In the genomic region with DNA sequence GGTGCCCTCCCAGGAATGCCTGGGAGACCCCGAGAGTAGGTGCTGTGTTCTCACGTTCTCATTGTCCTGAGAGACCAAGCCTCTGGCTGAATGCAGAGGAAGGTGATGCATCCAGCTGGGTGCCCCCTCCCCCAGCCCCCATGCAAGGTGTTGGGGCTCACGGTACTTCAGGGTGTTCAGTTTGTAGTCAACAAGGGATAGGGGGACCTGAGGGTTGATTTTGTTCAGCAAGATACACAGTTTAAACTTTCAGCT, we compare ENCODE assay signal across 31 cellular contexts.
DNase-seq lines count a peak whose midpoint lies in the region; ATAC-seq and TF ChIP-seq lines count a peak whose summit lies in the region.
"Had no signal": no experiment of that assay in that cellular context is flagged by ENCODE, and none has a peak within 500 bp of the region (broad histone marks: within the 10 kb centered on the region; RNA-seq: fewer than 3 reads in every experiment).

No MANE protein-coding gene starts in this region.

- H3F3A ChIP-seq in DOHH2 (ENCODE audit: control insufficient read depth, insufficient read depth) (no peaks in the 10 kb centered on the region), MM.1S (ENCODE audit: insufficient read depth, low read length) (peaks cover 5% of the 10 kb centered on the region; the same call in 1 of the 2 replicates)

- POLR2A ChIA-PET in CD4-positive, alpha-beta T cell (lab: Charles Lee): no interaction called here

- H3K36me3 ChIP-seq in DOHH2 (ENCODE audit: control insufficient read depth, low read length): no peaks in the 10 kb centered on the region
- no peaks in the 10 kb centered on the region for H3K36me3 ChIP-seq in neuronal stem cell (replicated peaks in 1 of 2; ENCODE audit: control insufficient read depth in 2 of 2, insufficient read depth in 2 of 2, low read length in 2 of 2)
- H3K36me3 ChIP-seq in MM.1S (replicated peaks; ENCODE audit: insufficient read depth, low read length): no peaks in the 10 kb centered on the region
- H3K36me3 ChIP-seq: BE2C had no signal

- H2AFZ ChIP-seq in neuronal stem cell (ENCODE audit: low read length) (no peak overlapping the region), MM.1S (ENCODE audit: low read length) (no peak overlapping the region)

- H3K4me2 ChIP-seq in DOHH2 (ENCODE audit: low read length) (peak overlapping the region; percentile 22), neuronal stem cell (ENCODE audit: insufficient read depth, low read length, poor library complexity, severe bottlenecking) (no peak overlapping the region), MM.1S (ENCODE audit: low read depth, low read length) (no peak overlapping the region)
- H3K4me2 ChIP-seq: KMS-11 had no signal

- intact Hi-C loops in activated T-helper 1 cell treated with anti-CD3 and anti-CD28 coated beads, Interleukin-12 subunit alpha, Interleukin-12 subunit beta, Interleukin-2, Interleukin-4 antibody, amounts not matched to agents 30 ng/mL and 10 ng/mL and 1 ng/mL, durations not matched to agents 14 hours and 24 hours and 36 hours (cut with micrococcal nuclease): no loop called here
- intact Hi-C loops in CD4-positive, alpha-beta T cell (cut with DNase I, micrococcal nuclease): no loop called here

- H4K8ac ChIP-seq in neuronal stem cell (ENCODE audit: low read depth, low read length): no peak overlapping the region

- CTCF ChIA-PET in CD4-positive, alpha-beta T cell (lab: Charles Lee): no interaction called here

- peak overlapping the region; percentile 50 for H3K14ac ChIP-seq in neuronal stem cell (ENCODE audit: low read length)

- H3K18ac ChIP-seq in neuronal stem cell (ENCODE audit: low read length): no peak overlapping the region

- peaks cover 2% of the 10 kb centered on the region for H3K79me1 ChIP-seq in neuronal stem cell (ENCODE audit: low read depth, low read length)

- H2AK5ac ChIP-seq in neuronal stem cell (ENCODE audit: low read depth, low read length): no peak overlapping the region

- no peak overlapping the region for H2BK12ac ChIP-seq in neuronal stem cell (ENCODE audit: low read length)

- H3K4me1 Mint-ChIP-seq in activated T-cell treated with anti-CD3 and anti-CD28 coated beads, Interleukin-2, amount 50 U/mL, for 24 hours (ENCODE audit: low read depth): peaks cover 10% of the 10 kb centered on the region
- peaks cover 8% of the 10 kb centered on the region for H3K4me1 Mint-ChIP-seq in activated T-helper 1 cell treated with anti-CD3 and anti-CD28 coated beads, Interleukin-12 subunit alpha, Interleukin-12 subunit beta, Interleukin-2, Interleukin-4 antibody, amounts not matched to agents 30 ng/mL and 10 ng/mL and 1 ng/mL, durations not matched to agents 14 hours and 24 hours and 36 hours (ENCODE audit: low read depth)
- peaks cover 7% of the 10 kb centered on the region for H3K4me1 Mint-ChIP-seq in CD4-positive, alpha-beta T cell (ENCODE audit: low read depth)

- no peak overlapping the region for H3K23ac ChIP-seq in neuronal stem cell (ENCODE audit: low read depth, low read length, poor library complexity)

- H3K27me3 Mint-ChIP-seq in activated T-cell treated with anti-CD3 and anti-CD28 coated beads, Interleukin-2, amount 50 U/mL, for 24 hours: no peaks in the 10 kb centered on the region
- H3K27me3 Mint-ChIP-seq in activated T-helper 1 cell treated with anti-CD3 and anti-CD28 coated beads, Interleukin-12 subunit alpha, Interleukin-12 subunit beta, Interleukin-2, Interleukin-4 antibody, amounts not matched to agents 30 ng/mL and 10 ng/mL and 1 ng/mL, durations not matched to agents 14 hours and 24 hours and 36 hours (ENCODE audit: insufficient read depth): no peaks in the 10 kb centered on the region
- no peaks in the 10 kb centered on the region for H3K27me3 Mint-ChIP-seq in CD4-positive, alpha-beta T cell
- H3K27me3 Mint-ChIP-seq: CD4-positive, alpha-beta memory T cell had no signal

- H4K91ac ChIP-seq in neuronal stem cell (ENCODE audit: low read depth, low read length, poor library complexity): no peak overlapping the region

- H3K4me1 ChIP-seq in DOHH2 (ENCODE audit: control insufficient read depth, low read length): peaks cover 30% of the 10 kb centered on the region
- peaks cover 0 to 4% of the 10 kb centered on the region in 2 donors for H3K4me1 ChIP-seq in neuronal stem cell (ENCODE audit: control insufficient read depth in 2 of 2, insufficient read depth in 1 of 2, low read depth in 1 of 2, low read length in 2 of 2)
- H3K4me1 ChIP-seq in MM.1S (ENCODE audit: low read length): peaks cover 8% of the 10 kb centered on the region

- no peak overlapping the region for H2BK120ac ChIP-seq in neuronal stem cell (ENCODE audit: low read depth, low read length)

- H3K36me3 Mint-ChIP-seq in activated T-cell treated with anti-CD3 and anti-CD28 coated beads, Interleukin-2, amount 50 U/mL, for 24 hours (ENCODE audit: low read depth): no peaks in the 10 kb centered on the region
- H3K36me3 Mint-ChIP-seq in activated T-helper 1 cell treated with anti-CD3 and anti-CD28 coated beads, Interleukin-12 subunit alpha, Interleukin-12 subunit beta, Interleukin-2, Interleukin-4 antibody, amounts not matched to agents 30 ng/mL and 10 ng/mL and 1 ng/mL, durations not matched to agents 14 hours and 24 hours and 36 hours (ENCODE audit: low read depth): no peaks in the 10 kb centered on the region
- no peaks in the 10 kb centered on the region for H3K36me3 Mint-ChIP-seq in CD4-positive, alpha-beta T cell (ENCODE audit: low read depth)
- H3K36me3 Mint-ChIP-seq: CD4-positive, alpha-beta memory T cell; IgD-negative memory B cell had no signal

- no peak for ATAC-seq in GM21447 (IDR thresholded peaks at IDR 0.05; ENCODE audit: unreplicated experiment)
- ATAC-seq in CD4-positive, alpha-beta T cell (ENCODE audit: poor library complexity): no peak
- ATAC-seq: GM12878 had no signal

- H3K4me3 ChIP-seq in DOHH2 (ENCODE audit: low read length) (no peak overlapping the region), neuronal stem cell (ENCODE audit: low read length in 2 of 2) (no peak overlapping the region), MM.1S (ENCODE audit: low read length) (no peak overlapping the region)
- H3K4me3 ChIP-seq: GM12878 had no signal

- no peak overlapping the region for H3K27ac ChIP-seq in DOHH2 (ENCODE audit: low read depth, low read length)
- no peak overlapping the region for H3K27ac ChIP-seq in neuronal stem cell (replicated peaks; ENCODE audit: low read length)
- H3K27ac ChIP-seq in MM.1S (ENCODE audit: low read length): no peak overlapping the region
- no peak overlapping the region for H3K27ac ChIP-seq in CD4-positive, alpha-beta T cell (ENCODE audit: low read depth, low read length)
- H3K27ac ChIP-seq: KMS-11 had no signal

- H4K20me1 ChIP-seq in DOHH2 (ENCODE audit: control insufficient read depth, insufficient read depth, low read depth, low read length): no peaks in the 10 kb centered on the region
- no peaks in the 10 kb centered on the region for H4K20me1 ChIP-seq in MM.1S (ENCODE audit: insufficient read depth, low read length)

- TF ChIP-seq CTCF in DOHH2 (IDR thresholded peaks at IDR 0.05; ENCODE audit: low read depth, low read length, poor library complexity, severe bottlenecking) (no peak), MM.1S (IDR thresholded peaks at IDR 0.05; ENCODE audit: low read length) (no peak)
- TF ChIP-seq CTCF in CD4-positive, alpha-beta T cell (IDR thresholded peaks at IDR 0.05): no peak

- no peaks in the 10 kb centered on the region for H3K9me3 Mint-ChIP-seq in activated T-cell treated with anti-CD3 and anti-CD28 coated beads, Interleukin-2, amount 50 U/mL, for 24 hours
- no peaks in the 10 kb centered on the region for H3K9me3 Mint-ChIP-seq in activated T-helper 1 cell treated with anti-CD3 and anti-CD28 coated beads, Interleukin-12 subunit alpha, Interleukin-12 subunit beta, Interleukin-2, Interleukin-4 antibody, amounts not matched to agents 30 ng/mL and 10 ng/mL and 1 ng/mL, durations not matched to agents 14 hours and 24 hours and 36 hours
- no peaks in the 10 kb centered on the region for H3K9me3 Mint-ChIP-seq in CD4-positive, alpha-beta T cell
- H3K9me3 Mint-ChIP-seq: IgD-negative memory B cell had no signal

- no peaks in the 10 kb centered on the region for H3K27me3 ChIP-seq in DOHH2 (ENCODE audit: control insufficient read depth, low read length)
- no peaks in the 10 kb centered on the region for H3K27me3 ChIP-seq in neuronal stem cell (ENCODE audit: control insufficient read depth in 3 of 3, insufficient read depth in 3 of 3, low read depth in 1 of 3, low read length in 3 of 3)
- H3K27me3 ChIP-seq in MM.1S (replicated peaks; ENCODE audit: insufficient read depth, low read length): no peaks in the 10 kb centered on the region
- no peaks in the 10 kb centered on the region for H3K27me3 ChIP-seq in CD4-positive, alpha-beta T cell (ENCODE audit: control insufficient read depth, insufficient read depth, low read length)
- H3K27me3 ChIP-seq: BE2C had no signal

- no peaks in the 10 kb centered on the region; the same call in 1 of the 2 replicates for H3K79me2 ChIP-seq in DOHH2 (ENCODE audit: control insufficient read depth, low read length)
- H3K79me2 ChIP-seq in MM.1S (ENCODE audit: low read length): peaks cover 4% of the 10 kb centered on the region; the same call in 1 of the 2 replicates

- no peak overlapping the region for H3K27ac Mint-ChIP-seq in activated T-cell treated with anti-CD3 and anti-CD28 coated beads, Interleukin-2, amount 50 U/mL, for 24 hours
- peak overlapping the region; percentile 50 for H3K27ac Mint-ChIP-seq in activated T-helper 1 cell treated with anti-CD3 and anti-CD28 coated beads, Interleukin-12 subunit alpha, Interleukin-12 subunit beta, Interleukin-2, Interleukin-4 antibody, amounts not matched to agents 30 ng/mL and 10 ng/mL and 1 ng/mL, durations not matched to agents 14 hours and 24 hours and 36 hours
- H3K27ac Mint-ChIP-seq in CD4-positive, alpha-beta T cell: no peak overlapping the region
- H3K27ac Mint-ChIP-seq: IgD-negative memory B cell had no signal

- H3K4ac ChIP-seq in neuronal stem cell (ENCODE audit: low read length): peak overlapping the region; percentile 59

- H2BK5ac ChIP-seq in neuronal stem cell (ENCODE audit: low read length): no peak overlapping the region

- H2BK15ac ChIP-seq in neuronal stem cell (ENCODE audit: low read length): no peak overlapping the region

- DNase-seq in activated T-cell treated with anti-CD3 and anti-CD28 coated beads, Interleukin-2, amount 50 U/mL, for 24 hours: peak; percentile 15
- DNase-seq in activated T-cell treated with anti-CD3 and anti-CD28 coated beads, Interleukin-2, amount 50 U/mL, for 1 hour: no peak
- no peak for DNase-seq in activated T-helper 1 cell treated with anti-CD3 and anti-CD28 coated beads, Interleukin-12 subunit alpha, Interleukin-12 subunit beta, Interleukin-2, Interleukin-4 antibody, amounts not matched to agents 30 ng/mL and 10 ng/mL and 1 ng/mL, durations not matched to agents 14 hours and 24 hours and 36 hours (ENCODE audit: low spot score)
- DNase-seq in neuronal stem cell (ENCODE audit: low spot score): no peak
- DNase-seq in MM.1S: no peak
- no peak for DNase-seq in CD4-positive, alpha-beta T cell
- DNase-seq: 8988T; ACHN; CD4-positive, alpha-beta memory T cell; COR-L47; DMS53; EL; GDM1; GOT3; HCEC 1CT; NCI-H1092 treated with DMSO at 0.1 percent for 48 hours; NCI-H146; NCI-H1930; NCI-H2107; NCI-H446; NCI-H524 treated with DMSO at 0.1 percent for 48 hours; NCI-H774; NK-92 treated with Interleukin-12 subunit alpha and Interleukin-12 subunit beta, amount 100 ng/mL, for 24 hours; RPMI8226; SHP77 had no signal

- H3K4me3 Mint-ChIP-seq in activated T-cell treated with anti-CD3 and anti-CD28 coated beads, Interleukin-2, amount 50 U/mL, for 24 hours: no peak overlapping the region
- no peak overlapping the region for H3K4me3 Mint-ChIP-seq in activated T-helper 1 cell treated with anti-CD3 and anti-CD28 coated beads, Interleukin-12 subunit alpha, Interleukin-12 subunit beta, Interleukin-2, Interleukin-4 antibody, amounts not matched to agents 30 ng/mL and 10 ng/mL and 1 ng/mL, durations not matched to agents 14 hours and 24 hours and 36 hours
- H3K4me3 Mint-ChIP-seq in CD4-positive, alpha-beta T cell: no peak overlapping the region
- H3K4me3 Mint-ChIP-seq: CD4-positive, alpha-beta memory T cell; IgD-negative memory B cell had no signal

- no CpG with 5 or more reads among the region's 3 CpGs for WGBS in neuronal stem cell (ENCODE audit: extremely low coverage in 2 of 2, insufficient read length in 2 of 2, insufficient replicate concordance in 1 of 2), 2 donors

- H3K9ac ChIP-seq in neuronal stem cell (ENCODE audit: low read depth, low read length, poor library complexity) (no peak overlapping the region), MM.1S (ENCODE audit: low read length) (no peak overlapping the region)
- H3K9ac ChIP-seq: KMS-11 had no signal

- H3K9me2 ChIP-seq in DOHH2 (replicated peaks; ENCODE audit: control insufficient read depth, low read length): no peaks in the 10 kb centered on the region
- H3K9me2 ChIP-seq in MM.1S (replicated peaks; ENCODE audit: insufficient read depth, low read length): no peaks in the 10 kb centered on the region

- no peaks in the 10 kb centered on the region for H3K9me3 ChIP-seq in DOHH2 (ENCODE audit: control insufficient read depth, insufficient read depth, low read length)
- H3K9me3 ChIP-seq in neuronal stem cell (replicated peaks in 1 of 2; ENCODE audit: control insufficient read depth in 2 of 2, insufficient read depth in 1 of 2, low read depth in 1 of 2, low read length in 2 of 2): peaks cover 0 to 1% of the 10 kb centered on the region in 2 donors
- no peaks in the 10 kb centered on the region for H3K9me3 ChIP-seq in MM.1S (replicated peaks; ENCODE audit: insufficient read depth, low read length)
- H3K9me3 ChIP-seq in CD4-positive, alpha-beta T cell (ENCODE audit: control insufficient read depth, low read length): no peaks in the 10 kb centered on the region
- H3K9me3 ChIP-seq: BE2C had no signal
